ENCODE assay signal across 18 cellular contexts in genomic region chr12:56202838-56203237, GRCh38. TPM values are rescaled to one million over a fixed set of nuclear protein-coding genes. Genes with fewer than 3 reads are reported as not detected.
"Had no signal": no experiment of that assay in that cellular context is flagged by ENCODE, and none has a peak within 500 bp of the region (broad histone marks: within the 10 kb centered on the region; RNA-seq: fewer than 3 reads in every experiment).

No MANE protein-coding gene starts in this region.

- H3K27ac ChIP-seq: foreskin keratinocyte, pancreas had no signal

- H3K27me3 Mint-ChIP-seq: activated CD8-positive, alpha-beta memory T cell treated with anti-CD3 and anti-CD28 coated beads, Interleukin-2, amount 10 ng/mL, durations not matched to agents 7 days and 5 days; activated naive CD8-positive, alpha-beta T cell treated with anti-CD3 and anti-CD28 coated beads for 36 hours; activated T-cell treated with anti-CD3 and anti-CD28 coated beads, Interleukin-2, amount 50 U/mL, for 24 hours; brain; central memory CD8-positive, alpha-beta T cell had no signal

- ATAC-seq: activated CD8-positive, alpha-beta memory T cell treated with anti-CD3 and anti-CD28 coated beads, Interleukin-2, amount 10 ng/mL, durations not matched to agents 7 days and 5 days; foreskin keratinocyte; left ventricle myocardium superior; pancreas had no signal

- H3K4me3 Mint-ChIP-seq: activated CD8-positive, alpha-beta memory T cell treated with anti-CD3 and anti-CD28 coated beads, Interleukin-2, amount 10 ng/mL, durations not matched to agents 7 days and 5 days; activated naive CD8-positive, alpha-beta T cell treated with anti-CD3 and anti-CD28 coated beads for 36 hours; activated T-cell treated with anti-CD3 and anti-CD28 coated beads, Interleukin-2, amount 50 U/mL, for 24 hours; brain; central memory CD8-positive, alpha-beta T cell had no signal

- H3K9me3 Mint-ChIP-seq: activated naive CD8-positive, alpha-beta T cell treated with anti-CD3 and anti-CD28 coated beads for 36 hours; activated T-cell treated with anti-CD3 and anti-CD28 coated beads, Interleukin-2, amount 50 U/mL, for 24 hours; brain; central memory CD8-positive, alpha-beta T cell had no signal

- H3K27ac Mint-ChIP-seq: activated CD8-positive, alpha-beta memory T cell treated with anti-CD3 and anti-CD28 coated beads, Interleukin-2, amount 10 ng/mL, durations not matched to agents 7 days and 5 days; activated naive CD8-positive, alpha-beta T cell treated with anti-CD3 and anti-CD28 coated beads for 36 hours; activated T-cell treated with anti-CD3 and anti-CD28 coated beads, Interleukin-2, amount 50 U/mL, for 24 hours had no signal

- DNase-seq: activated CD4-positive, alpha-beta T cell treated with anti-CD3 and anti-CD28 coated beads for 1 hour; activated CD4-positive, alpha-beta T cell treated with anti-CD3 and anti-CD28 coated beads, Interleukin-2, amount 50 U/mL, for 48 hours; activated CD8-positive, alpha-beta memory T cell treated with anti-CD3 and anti-CD28 coated beads, Interleukin-2, amount 10 ng/mL, durations not matched to agents 7 days and 5 days; activated effector memory CD4-positive, alpha-beta T cell treated with anti-CD3 and anti-CD28 coated beads, Interleukin-2, amount 50 U/mL, for 16 hours; activated naive CD8-positive, alpha-beta T cell treated with anti-CD3 and anti-CD28 coated beads for 36 hours; activated T-cell treated with anti-CD3 and anti-CD28 coated beads, Interleukin-2, amount 50 U/mL, for 24 hours; effector CD8-positive, alpha-beta T cell; foreskin keratinocyte; glutamatergic neuron; hypothalamus; left ventricle myocardium superior; mesendoderm; pancreas; sigmoid colon; spleen; T-helper 9 cell had no signal

- H3K4me1 Mint-ChIP-seq: activated CD8-positive, alpha-beta memory T cell treated with anti-CD3 and anti-CD28 coated beads, Interleukin-2, amount 10 ng/mL, durations not matched to agents 7 days and 5 days; activated naive CD8-positive, alpha-beta T cell treated with anti-CD3 and anti-CD28 coated beads for 36 hours; brain; central memory CD8-positive, alpha-beta T cell had no signal

RNA-seq across cellular contexts. Expression of gene SLC39A5, which starts 27.0 kb away (rescaled TPM):
- total RNA-seq: left ventricle myocardium superior, sigmoid colon had no signal
